ENCODE assay signal across 1 cellular context in genomic region chr1:205522692-205523091, GRCh38.
TF ChIP-seq lines count a peak whose summit lies in the region.

No MANE protein-coding gene starts in this region.

TF ChIP-seq in H1, 55 proteins besides CTCF, POLR2A, EP300 and RAD21 (continued from another document):
- TF ChIP-seq, protein P1, sequence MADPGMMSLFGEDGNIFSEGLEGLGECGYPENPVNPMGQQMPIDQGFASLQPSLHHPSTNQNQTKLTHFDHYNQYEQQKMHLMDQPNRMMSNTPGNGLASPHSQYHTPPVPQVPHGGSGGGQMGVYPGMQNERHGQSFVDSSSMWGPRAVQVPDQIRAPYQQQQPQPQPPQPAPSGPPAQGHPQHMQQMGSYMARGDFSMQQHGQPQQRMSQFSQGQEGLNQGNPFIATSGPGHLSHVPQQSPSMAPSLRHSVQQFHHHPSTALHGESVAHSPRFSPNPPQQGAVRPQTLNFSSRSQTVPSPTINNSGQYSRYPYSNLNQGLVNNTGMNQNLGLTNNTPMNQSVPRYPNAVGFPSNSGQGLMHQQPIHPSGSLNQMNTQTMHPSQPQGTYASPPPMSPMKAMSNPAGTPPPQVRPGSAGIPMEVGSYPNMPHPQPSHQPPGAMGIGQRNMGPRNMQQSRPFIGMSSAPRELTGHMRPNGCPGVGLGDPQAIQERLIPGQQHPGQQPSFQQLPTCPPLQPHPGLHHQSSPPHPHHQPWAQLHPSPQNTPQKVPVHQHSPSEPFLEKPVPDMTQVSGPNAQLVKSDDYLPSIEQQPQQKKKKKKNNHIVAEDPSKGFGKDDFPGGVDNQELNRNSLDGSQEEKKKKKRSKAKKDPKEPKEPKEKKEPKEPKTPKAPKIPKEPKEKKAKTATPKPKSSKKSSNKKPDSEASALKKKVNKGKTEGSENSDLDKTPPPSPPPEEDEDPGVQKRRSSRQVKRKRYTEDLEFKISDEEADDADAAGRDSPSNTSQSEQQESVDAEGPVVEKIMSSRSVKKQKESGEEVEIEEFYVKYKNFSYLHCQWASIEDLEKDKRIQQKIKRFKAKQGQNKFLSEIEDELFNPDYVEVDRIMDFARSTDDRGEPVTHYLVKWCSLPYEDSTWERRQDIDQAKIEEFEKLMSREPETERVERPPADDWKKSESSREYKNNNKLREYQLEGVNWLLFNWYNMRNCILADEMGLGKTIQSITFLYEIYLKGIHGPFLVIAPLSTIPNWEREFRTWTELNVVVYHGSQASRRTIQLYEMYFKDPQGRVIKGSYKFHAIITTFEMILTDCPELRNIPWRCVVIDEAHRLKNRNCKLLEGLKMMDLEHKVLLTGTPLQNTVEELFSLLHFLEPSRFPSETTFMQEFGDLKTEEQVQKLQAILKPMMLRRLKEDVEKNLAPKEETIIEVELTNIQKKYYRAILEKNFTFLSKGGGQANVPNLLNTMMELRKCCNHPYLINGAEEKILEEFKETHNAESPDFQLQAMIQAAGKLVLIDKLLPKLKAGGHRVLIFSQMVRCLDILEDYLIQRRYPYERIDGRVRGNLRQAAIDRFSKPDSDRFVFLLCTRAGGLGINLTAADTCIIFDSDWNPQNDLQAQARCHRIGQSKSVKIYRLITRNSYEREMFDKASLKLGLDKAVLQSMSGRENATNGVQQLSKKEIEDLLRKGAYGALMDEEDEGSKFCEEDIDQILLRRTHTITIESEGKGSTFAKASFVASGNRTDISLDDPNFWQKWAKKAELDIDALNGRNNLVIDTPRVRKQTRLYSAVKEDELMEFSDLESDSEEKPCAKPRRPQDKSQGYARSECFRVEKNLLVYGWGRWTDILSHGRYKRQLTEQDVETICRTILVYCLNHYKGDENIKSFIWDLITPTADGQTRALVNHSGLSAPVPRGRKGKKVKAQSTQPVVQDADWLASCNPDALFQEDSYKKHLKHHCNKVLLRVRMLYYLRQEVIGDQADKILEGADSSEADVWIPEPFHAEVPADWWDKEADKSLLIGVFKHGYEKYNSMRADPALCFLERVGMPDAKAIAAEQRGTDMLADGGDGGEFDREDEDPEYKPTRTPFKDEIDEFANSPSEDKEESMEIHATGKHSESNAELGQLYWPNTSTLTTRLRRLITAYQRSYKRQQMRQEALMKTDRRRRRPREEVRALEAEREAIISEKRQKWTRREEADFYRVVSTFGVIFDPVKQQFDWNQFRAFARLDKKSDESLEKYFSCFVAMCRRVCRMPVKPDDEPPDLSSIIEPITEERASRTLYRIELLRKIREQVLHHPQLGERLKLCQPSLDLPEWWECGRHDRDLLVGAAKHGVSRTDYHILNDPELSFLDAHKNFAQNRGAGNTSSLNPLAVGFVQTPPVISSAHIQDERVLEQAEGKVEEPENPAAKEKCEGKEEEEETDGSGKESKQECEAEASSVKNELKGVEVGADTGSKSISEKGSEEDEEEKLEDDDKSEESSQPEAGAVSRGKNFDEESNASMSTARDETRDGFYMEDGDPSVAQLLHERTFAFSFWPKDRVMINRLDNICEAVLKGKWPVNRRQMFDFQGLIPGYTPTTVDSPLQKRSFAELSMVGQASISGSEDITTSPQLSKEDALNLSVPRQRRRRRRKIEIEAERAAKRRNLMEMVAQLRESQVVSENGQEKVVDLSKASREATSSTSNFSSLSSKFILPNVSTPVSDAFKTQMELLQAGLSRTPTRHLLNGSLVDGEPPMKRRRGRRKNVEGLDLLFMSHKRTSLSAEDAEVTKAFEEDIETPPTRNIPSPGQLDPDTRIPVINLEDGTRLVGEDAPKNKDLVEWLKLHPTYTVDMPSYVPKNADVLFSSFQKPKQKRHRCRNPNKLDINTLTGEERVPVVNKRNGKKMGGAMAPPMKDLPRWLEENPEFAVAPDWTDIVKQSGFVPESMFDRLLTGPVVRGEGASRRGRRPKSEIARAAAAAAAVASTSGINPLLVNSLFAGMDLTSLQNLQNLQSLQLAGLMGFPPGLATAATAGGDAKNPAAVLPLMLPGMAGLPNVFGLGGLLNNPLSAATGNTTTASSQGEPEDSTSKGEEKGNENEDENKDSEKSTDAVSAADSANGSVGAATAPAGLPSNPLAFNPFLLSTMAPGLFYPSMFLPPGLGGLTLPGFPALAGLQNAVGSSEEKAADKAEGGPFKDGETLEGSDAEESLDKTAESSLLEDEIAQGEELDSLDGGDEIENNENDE (IDR thresholded peaks at IDR 0.05; ENCODE audit: insufficient replicate concordance, low read length): no peak
- TF ChIP-seq POLR2AphosphoS5 (IDR thresholded peaks at IDR 0.05; ENCODE audit: low read depth, low read length): no peak
- no peak for TF ChIP-seq TCF12 (IDR thresholded peaks at IDR 0.05; ENCODE audit: low read depth, low read length)
- TF ChIP-seq RXRA (IDR thresholded peaks at IDR 0.05; ENCODE audit: insufficient read depth, low read depth, low read length): no peak
- TF ChIP-seq GABPA (IDR thresholded peaks at IDR 0.05; ENCODE audit: borderline replicate concordance, insufficient read depth, low read length): no peak
- TF ChIP-seq BRCA1 (IDR thresholded peaks at IDR 0.05; ENCODE audit: low read depth, low read length): no peak
- no peak for TF ChIP-seq SAP30 (IDR thresholded peaks at IDR 0.05; ENCODE audit: insufficient read depth, insufficient replicate concordance, low read length)
- TF ChIP-seq SP1 (IDR thresholded peaks at IDR 0.05; ENCODE audit: low read depth, low read length): no peak
